ENCODE assay signal across 1 cellular context in the genomic region with DNA sequence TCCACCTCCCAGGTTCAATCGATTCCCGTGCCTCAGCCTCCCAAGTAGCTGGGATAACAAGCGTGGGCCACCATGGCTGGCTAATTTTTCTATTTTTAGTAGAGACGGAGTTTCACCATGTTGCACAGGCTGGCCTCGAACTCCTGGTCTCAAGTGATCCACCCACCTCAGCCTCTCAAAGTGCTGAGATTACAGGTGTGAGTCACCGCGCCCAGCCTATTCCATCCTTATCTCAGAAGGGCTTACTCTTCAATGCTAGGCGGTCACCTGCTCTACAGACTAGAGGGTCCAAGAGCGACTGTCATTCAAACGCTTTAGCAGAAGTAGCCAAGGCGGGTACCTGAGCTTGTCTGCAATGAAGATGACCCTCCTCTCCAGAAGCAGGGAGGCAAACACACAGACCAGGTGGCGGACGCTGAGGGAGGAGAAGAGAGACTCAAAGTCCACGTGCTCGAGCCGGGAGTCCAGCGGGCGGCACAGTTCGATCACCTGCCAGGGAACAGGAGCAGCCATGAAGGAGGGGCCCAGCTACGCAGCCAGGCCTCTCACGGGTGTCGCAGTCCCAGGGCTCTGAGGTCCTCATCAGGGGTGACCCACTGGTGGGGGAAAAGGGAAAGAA.
TF ChIP-seq lines count a peak whose summit lies in the region.

No MANE protein-coding gene starts in this region.

TF ChIP-seq in HepG2, 621 proteins besides CTCF, POLR2A, EP300 and RAD21 (continued from another document and continues in another):
- TF ChIP-seq ZBTB4 (CRISPR knock-in tag; IDR thresholded peaks at IDR 0.05; ENCODE audit: borderline replicate concordance) (no peak), CHD2 (IDR thresholded peaks at IDR 0.05; ENCODE audit: low read depth, low read length) (no peak), MED13 (CRISPR knock-in tag; IDR thresholded peaks at IDR 0.05) (no peak), SAFB2 (CRISPR knock-in tag; IDR thresholded peaks at IDR 0.05; ENCODE audit: borderline replicate concordance, low read depth) (no peak), USF2 (IDR thresholded peaks at IDR 0.05; ENCODE audit: low read depth, low read length) (no peak), USF2 (CRISPR knock-in tag; IDR thresholded peaks at IDR 0.05; ENCODE audit: borderline replicate concordance) (peak; percentile 50; the same call in 1 of the 2 replicates), KAT7 (CRISPR knock-in tag; IDR thresholded peaks at IDR 0.05; ENCODE audit: borderline replicate concordance) (no peak), ZNF841 (CRISPR knock-in tag; IDR thresholded peaks at IDR 0.05; ENCODE audit: borderline replicate concordance) (no peak), AKNA (CRISPR knock-in tag; IDR thresholded peaks at IDR 0.05; ENCODE audit: borderline replicate concordance) (no peak), ZNF800 (CRISPR knock-in tag; IDR thresholded peaks at IDR 0.05) (no peak), NR2F6 (IDR thresholded peaks at IDR 0.05) (no peak), NR2F6 (CRISPR knock-in tag; IDR thresholded peaks at IDR 0.05) (peak; percentile 55; the same call in 1 of the 2 replicates), SSRP1 (CRISPR knock-in tag; IDR thresholded peaks at IDR 0.05) (no peak), ZNF589 (CRISPR knock-in tag; conservative IDR thresholded peaks at IDR 0.05) (no peak), ATF1 (CRISPR knock-in tag; IDR thresholded peaks at IDR 0.05) (no peak), ZFYVE20 (CRISPR knock-in tag; IDR thresholded peaks at IDR 0.05; ENCODE audit: borderline replicate concordance, low read depth) (no peak), ZNF501 (CRISPR knock-in tag; IDR thresholded peaks at IDR 0.05) (no peak), CCDC6 (CRISPR knock-in tag; IDR thresholded peaks at IDR 0.05) (no peak), MIXL1 (CRISPR knock-in tag; IDR thresholded peaks at IDR 0.05) (no peak), NCOA1 (CRISPR knock-in tag; IDR thresholded peaks at IDR 0.05) (no peak), ZNF34 (CRISPR knock-in tag; IDR thresholded peaks at IDR 0.05; ENCODE audit: borderline replicate concordance) (0 out of 2 replicates have a peak, but pooled peaks have one; percentile 28), ZXDC (CRISPR knock-in tag; IDR thresholded peaks at IDR 0.05) (no peak), POGZ (CRISPR knock-in tag; IDR thresholded peaks at IDR 0.05) (no peak), PAF1 (CRISPR knock-in tag; IDR thresholded peaks at IDR 0.05) (no peak), NFATC3 (CRISPR knock-in tag; IDR thresholded peaks at IDR 0.05) (no peak), ATF6 (CRISPR knock-in tag; conservative IDR thresholded peaks at IDR 0.05) (no peak), ZIK1 (CRISPR knock-in tag; IDR thresholded peaks at IDR 0.05; ENCODE audit: borderline replicate concordance, low read depth) (no peak), ZNF639 (CRISPR knock-in tag; conservative IDR thresholded peaks at IDR 0.05) (no peak)
- TF ChIP-seq, protein P1, sequence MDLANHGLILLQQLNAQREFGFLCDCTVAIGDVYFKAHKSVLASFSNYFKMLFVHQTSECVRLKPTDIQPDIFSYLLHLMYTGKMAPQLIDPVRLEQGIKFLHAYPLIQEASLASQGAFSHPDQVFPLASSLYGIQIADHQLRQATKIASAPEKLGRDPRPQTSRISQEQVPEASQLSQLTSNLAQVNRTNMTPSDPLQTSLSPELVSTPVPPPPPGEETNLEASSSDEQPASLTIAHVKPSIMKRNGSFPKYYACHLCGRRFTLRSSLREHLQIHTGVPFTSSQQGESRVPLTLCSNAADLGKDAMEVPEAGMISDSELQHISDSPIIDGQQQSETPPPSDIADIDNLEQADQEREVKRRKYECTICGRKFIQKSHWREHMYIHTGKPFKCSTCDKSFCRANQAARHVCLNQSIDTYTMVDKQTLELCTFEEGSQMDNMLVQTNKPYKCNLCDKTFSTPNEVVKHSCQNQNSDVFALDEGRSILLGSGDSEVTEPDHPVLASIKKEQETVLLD (CRISPR knock-in tag; IDR thresholded peaks at IDR 0.05; ENCODE audit: low read depth) = no peak
- TF ChIP-seq, protein P2, sequence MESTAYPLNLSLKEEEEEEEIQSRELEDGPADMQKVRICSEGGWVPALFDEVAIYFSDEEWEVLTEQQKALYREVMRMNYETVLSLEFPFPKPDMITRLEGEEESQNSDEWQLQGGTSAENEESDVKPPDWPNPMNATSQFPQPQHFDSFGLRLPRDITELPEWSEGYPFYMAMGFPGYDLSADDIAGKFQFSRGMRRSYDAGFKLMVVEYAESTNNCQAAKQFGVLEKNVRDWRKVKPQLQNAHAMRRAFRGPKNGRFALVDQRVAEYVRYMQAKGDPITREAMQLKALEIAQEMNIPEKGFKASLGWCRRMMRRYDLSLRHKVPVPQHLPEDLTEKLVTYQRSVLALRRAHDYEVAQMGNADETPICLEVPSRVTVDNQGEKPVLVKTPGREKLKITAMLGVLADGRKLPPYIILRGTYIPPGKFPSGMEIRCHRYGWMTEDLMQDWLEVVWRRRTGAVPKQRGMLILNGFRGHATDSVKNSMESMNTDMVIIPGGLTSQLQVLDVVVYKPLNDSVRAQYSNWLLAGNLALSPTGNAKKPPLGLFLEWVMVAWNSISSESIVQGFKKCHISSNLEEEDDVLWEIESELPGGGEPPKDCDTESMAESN (CRISPR knock-in tag; conservative IDR thresholded peaks at IDR 0.05) = no peak
- TF ChIP-seq, protein P3, sequence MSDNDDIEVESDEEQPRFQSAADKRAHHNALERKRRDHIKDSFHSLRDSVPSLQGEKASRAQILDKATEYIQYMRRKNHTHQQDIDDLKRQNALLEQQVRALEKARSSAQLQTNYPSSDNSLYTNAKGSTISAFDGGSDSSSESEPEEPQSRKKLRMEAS (IDR thresholded peaks at IDR 0.05) = peak; percentile 91
